In the genomic region with DNA sequence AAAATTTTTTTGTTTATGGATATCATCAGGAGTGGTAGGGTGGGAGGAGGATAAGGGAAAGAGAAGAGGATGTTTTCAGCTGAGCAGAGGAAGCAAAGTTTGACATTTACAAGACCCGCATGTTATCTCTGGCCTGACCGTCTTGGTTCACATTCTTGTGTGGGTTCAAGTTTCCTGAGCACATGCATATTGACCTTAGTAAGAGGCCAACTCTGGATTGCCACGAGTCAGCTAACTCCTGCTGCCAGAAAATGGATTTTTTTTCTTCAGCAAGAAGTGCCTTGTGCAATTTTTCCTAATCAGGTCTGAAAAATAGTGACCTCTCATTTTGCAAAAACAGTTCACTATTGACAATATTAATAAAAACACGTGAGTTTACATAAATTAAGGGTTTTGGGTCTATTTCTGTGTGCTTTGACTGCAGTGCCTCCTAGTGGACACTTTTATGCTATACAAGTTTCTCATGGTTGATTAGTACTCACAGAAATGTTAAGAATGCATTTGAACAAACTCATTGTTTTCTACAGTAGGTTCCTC, we compare ENCODE assay signal across 8 cellular contexts. TPM values are rescaled to one million over a fixed set of nuclear protein-coding genes. Genes with fewer than 3 reads are reported as not detected.
A peak's percentile ranks its signal among the peaks of the same experiment; 100 is the strongest.
DNase-seq lines count a peak whose midpoint lies in the region; ATAC-seq and TF ChIP-seq lines count a peak whose summit lies in the region.

No MANE protein-coding gene starts in this region.

- no peak overlapping the region for H3K9ac ChIP-seq in fibroblast of lung (ENCODE audit: insufficient read depth, low read length)
- no peak overlapping the region for H3K9ac ChIP-seq in neuronal stem cell (ENCODE audit: low read depth, low read length, poor library complexity)

- no peak overlapping the region for H2AFZ ChIP-seq in fibroblast of lung (ENCODE audit: low read length)
- H2AFZ ChIP-seq in neuronal stem cell (ENCODE audit: low read length), result no peak overlapping the region

- DNase-seq in NCI-H510A treated with DMSO at 0.1 percent for 48 hours (lab: John Stamatoyannopoulos, UW) (peak; percentile 73), NCI-H510A (lab: John Stamatoyannopoulos, UW) (no peak), LHCN-M2 (ENCODE audit: low read depth) (peak; percentile 74), SJSA1 (ENCODE audit: low read depth in 1 of 2, low spot score in 2 of 2) (peak; percentile 55 to 89), fibroblast of lung (ENCODE audit: low read depth in 2 of 2) (peak; percentile 63 to 91), neuronal stem cell (ENCODE audit: low spot score) (peak; percentile 61), hepatic stellate cell (ENCODE audit: low spot score) (no peak)

- no peak overlapping the region for H2BK5ac ChIP-seq in neuronal stem cell (ENCODE audit: low read length)

- no peaks in the 10 kb centered on the region for H3K79me1 ChIP-seq in neuronal stem cell (ENCODE audit: low read depth, low read length)

- no peak overlapping the region for H4K8ac ChIP-seq in neuronal stem cell (ENCODE audit: low read depth, low read length)

- H4K20me1 ChIP-seq in fibroblast of lung (ENCODE audit: control insufficient read depth, extremely low read depth, insufficient read depth, low read length), result no peaks in the 10 kb centered on the region

- H4K91ac ChIP-seq in neuronal stem cell (ENCODE audit: low read depth, low read length, poor library complexity), result no peak overlapping the region

- H3K4me2 ChIP-seq in fibroblast of lung (ENCODE audit: extremely low read depth, insufficient read depth, low read length) (peak overlapping the region; percentile 53), neuronal stem cell (ENCODE audit: insufficient read depth, low read length, poor library complexity, severe bottlenecking) (no peak overlapping the region)

- no peak for ATAC-seq in GM18520 (IDR thresholded peaks at IDR 0.05; ENCODE audit: unreplicated experiment)

- peak overlapping the region; percentile 11 for H3K27ac ChIP-seq in SJSA1
- H3K27ac ChIP-seq in fibroblast of lung (ENCODE audit: insufficient read depth, low read length), result peak overlapping the region; percentile 15
- H3K27ac ChIP-seq in neuronal stem cell (replicated peaks; ENCODE audit: low read length), result no peak overlapping the region

- H2AK5ac ChIP-seq in neuronal stem cell (ENCODE audit: low read depth, low read length), result no peak overlapping the region

- H3K4ac ChIP-seq in neuronal stem cell (ENCODE audit: low read length), result no peak overlapping the region

- H2BK12ac ChIP-seq in neuronal stem cell (ENCODE audit: low read length), result no peak overlapping the region

- H3K23ac ChIP-seq in neuronal stem cell (ENCODE audit: low read depth, low read length, poor library complexity), result no peak overlapping the region

- no peak overlapping the region for H2BK15ac ChIP-seq in neuronal stem cell (ENCODE audit: low read length)

- H3K9me3 ChIP-seq in SJSA1 (replicated peaks) (no peaks in the 10 kb centered on the region), fibroblast of lung (ENCODE audit: control insufficient read depth, insufficient read depth, low read depth, low read length) (no peaks in the 10 kb centered on the region), neuronal stem cell (replicated peaks in 1 of 2; ENCODE audit: control insufficient read depth in 2 of 2, insufficient read depth in 1 of 2, low read depth in 1 of 2, low read length in 2 of 2) (no peaks in the 10 kb centered on the region)

- no peak overlapping the region for H3K14ac ChIP-seq in neuronal stem cell (ENCODE audit: low read length)

- H3K4me3 ChIP-seq in SJSA1, result no peak overlapping the region
- peak overlapping the region in 1 of 4 experiments; percentile 0 for H3K4me3 ChIP-seq in fibroblast of lung (replicated peaks in 1 of 4; ENCODE audit: control extremely low read depth in 1 of 4, insufficient read depth in 1 of 4, low read depth in 3 of 4, low read length in 4 of 4)
- no peak overlapping the region for H3K4me3 ChIP-seq in neuronal stem cell (ENCODE audit: low read length in 2 of 2)

- no peak overlapping the region for H3K18ac ChIP-seq in neuronal stem cell (ENCODE audit: low read length)

- no peaks in the 10 kb centered on the region for H3K36me3 ChIP-seq in SJSA1
- H3K36me3 ChIP-seq in fibroblast of lung (ENCODE audit: control insufficient read depth, insufficient read depth, low read length), result no peaks in the 10 kb centered on the region
- H3K36me3 ChIP-seq in neuronal stem cell (replicated peaks in 1 of 2; ENCODE audit: control insufficient read depth in 2 of 2, insufficient read depth in 2 of 2, low read length in 2 of 2), result no peaks in the 10 kb centered on the region

- no peaks in the 10 kb centered on the region for H3K79me2 ChIP-seq in fibroblast of lung (ENCODE audit: control insufficient read depth, insufficient read depth, low read length)

- peak; percentile 61 to 76 for TF ChIP-seq CTCF in fibroblast of lung (conservative IDR thresholded peaks at IDR 0.05 in 1 of 2, IDR thresholded peaks at IDR 0.05 in 1 of 2; ENCODE audit: low read depth in 1 of 2, low read length in 2 of 2)

- no CpG with 5 or more reads among the region's 4 CpGs for WGBS in neuronal stem cell (ENCODE audit: extremely low coverage in 2 of 2, insufficient read length in 2 of 2, insufficient replicate concordance in 1 of 2), 2 donors

- H2BK120ac ChIP-seq in neuronal stem cell (ENCODE audit: low read depth, low read length), result no peak overlapping the region

- H3K27me3 ChIP-seq in SJSA1 (replicated peaks), result no peaks in the 10 kb centered on the region
- H3K27me3 ChIP-seq in fibroblast of lung (ENCODE audit: control insufficient read depth, insufficient read depth, low read length), result no peaks in the 10 kb centered on the region
- no peaks in the 10 kb centered on the region for H3K27me3 ChIP-seq in neuronal stem cell (ENCODE audit: control insufficient read depth in 3 of 3, insufficient read depth in 3 of 3, low read depth in 1 of 3, low read length in 3 of 3)

- H3K4me1 ChIP-seq in SJSA1 (replicated peaks), result peaks cover 51% of the 10 kb centered on the region
- H3K4me1 ChIP-seq in fibroblast of lung (ENCODE audit: control insufficient read depth, extremely low read depth, insufficient read depth, low read length), result peaks cover 37% of the 10 kb centered on the region
- H3K4me1 ChIP-seq in neuronal stem cell (ENCODE audit: control insufficient read depth in 2 of 2, insufficient read depth in 1 of 2, low read depth in 1 of 2, low read length in 2 of 2), result peaks cover 4 to 5% of the 10 kb centered on the region in 2 donors

RNA-seq across cellular contexts. Expression of a gene that starts 27.1 kb away (rescaled TPM):
- total RNA-seq in LHCN-M2 (2014; rRNA removed) (155 and 164 TPM in 2 replicates), fibroblast of lung (125 and 186 TPM in 2 replicates)
- 102 TPM for polyA plus RNA-seq in LHCN-M2 (2012)
- total RNA-seq in SJSA1 (2014; rRNA removed; shearing (Covaris generic)), result 445 and 523 TPM in 2 replicates
- 248 and 265 TPM in 2 replicates for polyA plus RNA-seq in fibroblast of lung
- polyA plus RNA-seq in fibroblast of lung (2012), result 186 and 224 TPM in 2 replicates
- polyA minus RNA-seq in fibroblast of lung (ENCODE audit: low replicate concordance), result 10.7 and 18.5 TPM in 2 replicates
- 313 TPM for polyA plus RNA-seq in neuronal stem cell (2013, experiment 1 of 2)
- 331 TPM for polyA plus RNA-seq in neuronal stem cell (2013, experiment 2 of 2)

Comparison
In these comparisons a context has a peak if more than half of its experiments do, and no peak if none do; other contexts are left out.
1. DNase-seq: peak in NCI-H510A treated with DMSO at 0.1 percent for 48 hours (single experiment), LHCN-M2 (single experiment), SJSA1 (2 of 2), fibroblast of lung (2 of 2) and neuronal stem cell (single experiment); none in NCI-H510A (single experiment) and hepatic stellate cell (single experiment).